In the genomic region with DNA sequence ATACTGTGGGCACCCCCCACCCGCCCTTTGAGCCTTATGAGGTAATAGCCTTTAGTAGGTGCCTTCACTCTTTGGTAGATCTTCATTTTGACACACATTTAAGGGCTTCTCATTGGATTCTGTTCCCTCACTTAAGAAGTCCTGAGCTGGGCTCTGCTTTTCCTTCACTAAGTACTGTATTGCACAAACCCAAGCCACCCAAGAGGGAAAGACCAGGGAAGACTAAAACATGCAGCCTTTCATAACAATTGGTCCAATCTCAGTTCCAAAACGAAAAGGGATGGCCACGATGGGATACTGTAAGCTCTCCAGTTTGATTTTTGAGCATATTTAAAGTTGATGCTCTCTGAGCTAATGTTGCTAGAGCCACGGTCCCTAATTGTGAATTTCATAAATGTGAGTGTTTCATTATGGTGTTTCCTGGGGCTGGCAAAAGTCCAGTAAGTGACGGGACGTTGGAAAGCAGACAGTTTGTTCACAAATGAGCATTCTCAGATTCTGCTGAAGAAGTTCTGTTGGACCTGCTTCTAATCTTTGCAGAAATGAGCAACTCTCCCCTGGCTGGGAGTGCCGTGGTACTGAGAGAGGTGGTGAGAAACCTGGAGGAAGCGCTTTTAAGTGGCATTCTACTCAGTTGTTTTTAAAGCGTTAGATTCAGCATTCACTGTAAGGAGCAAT, we compare ENCODE assay signal across 18 cellular contexts. TPM values are rescaled to one million over a fixed set of nuclear protein-coding genes. Genes with fewer than 3 reads are reported as not detected.
DNase-seq lines count a peak whose midpoint lies in the region; ATAC-seq, FAIRE-seq and TF ChIP-seq lines count a peak whose summit lies in the region.
"Had no signal": no experiment of that assay in that cellular context is flagged by ENCODE, and none has a peak within 500 bp of the region (broad histone marks: within the 10 kb centered on the region; RNA-seq: fewer than 3 reads in every experiment).

No MANE protein-coding gene starts in this region.

- H3K9me3 Mint-ChIP-seq in astrocyte (ENCODE audit: unreplicated experiment) (no peaks in the 10 kb centered on the region), neural progenitor cell (no peaks in the 10 kb centered on the region)

- H3K9me3 ChIP-seq in astrocyte (ENCODE audit: insufficient read depth, low read depth, low read length) (no peaks in the 10 kb centered on the region), neural progenitor cell (ENCODE audit: low read depth) (no peaks in the 10 kb centered on the region)
- H3K9me3 ChIP-seq: testis had no signal

- peak overlapping the region; percentile 38 for H3K4me2 ChIP-seq in astrocyte (ENCODE audit: low read length)
- no peak overlapping the region for H3K4me2 ChIP-seq in neural progenitor cell

- H3K4me1 ChIP-seq in astrocyte (ENCODE audit: insufficient read depth, low read length) (no peaks in the 10 kb centered on the region), neural progenitor cell (no peaks in the 10 kb centered on the region)

- H3K36me3 Mint-ChIP-seq in astrocyte (ENCODE audit: low read depth, unreplicated experiment) (no peaks in the 10 kb centered on the region), neural progenitor cell (no peaks in the 10 kb centered on the region)

- no peak overlapping the region for H3K4me3 ChIP-seq in astrocyte (ENCODE audit: insufficient read depth, low read depth, low read length)
- no peak overlapping the region for H3K4me3 ChIP-seq in fibroblast of mammary gland (ENCODE audit: control insufficient read depth, low read depth, low read length)
- H3K4me3 ChIP-seq in neural progenitor cell, result no peak overlapping the region
- H3K4me3 ChIP-seq: testis had no signal

- H3K79me2 ChIP-seq in astrocyte (ENCODE audit: insufficient read depth, low read length) (no peaks in the 10 kb centered on the region), neural progenitor cell (ENCODE audit: low read depth) (no peaks in the 10 kb centered on the region)

- H3K4me1 Mint-ChIP-seq in astrocyte (ENCODE audit: low read depth, unreplicated experiment) (no peaks in the 10 kb centered on the region), neural progenitor cell (peaks cover 23% of the 10 kb centered on the region)

- H3K27me3 ChIP-seq in astrocyte (ENCODE audit: insufficient read depth, low read length) (no peaks in the 10 kb centered on the region), neural progenitor cell (peaks cover 4% of the 10 kb centered on the region)
- H3K27me3 ChIP-seq: testis had no signal

- H3K9ac ChIP-seq in astrocyte (ENCODE audit: low read length) (no peak overlapping the region), neural progenitor cell (no peak overlapping the region)

- ATAC-seq in GM18498 (IDR thresholded peaks at IDR 0.05; ENCODE audit: unreplicated experiment) (no peak), HG03442 (IDR thresholded peaks at IDR 0.05; ENCODE audit: unreplicated experiment) (no peak)

- TF ChIP-seq CTCF in astrocyte (IDR thresholded peaks at IDR 0.05; ENCODE audit: insufficient read depth, low read depth, low read length), result no peak
- no peak for TF ChIP-seq CTCF in fibroblast of mammary gland (conservative IDR thresholded peaks at IDR 0.05; ENCODE audit: control insufficient read depth, insufficient read depth, low read depth, low read length)
- no peak for TF ChIP-seq CTCF in neural progenitor cell (IDR thresholded peaks at IDR 0.05)

- H2AFZ ChIP-seq in astrocyte (ENCODE audit: low read depth, low read length), result peak overlapping the region; percentile 43
- H2AFZ ChIP-seq in neural progenitor cell (replicated peaks), result no peak overlapping the region

- H3F3A ChIP-seq in neural progenitor cell (ENCODE audit: low read depth), result no peaks in the 10 kb centered on the region

- no peak overlapping the region for H3K4me3 Mint-ChIP-seq in astrocyte (ENCODE audit: unreplicated experiment)
- no peak overlapping the region for H3K4me3 Mint-ChIP-seq in neural progenitor cell
- H3K4me3 Mint-ChIP-seq: B cell had no signal

- FAIRE-seq in astrocyte (lab: Jason Lieb, UNC), result no peak
- FAIRE-seq: colon, endometrium, H1 had no signal

- H3K36me3 ChIP-seq in astrocyte (ENCODE audit: insufficient read depth, low read length) (no peaks in the 10 kb centered on the region), neural progenitor cell (no peaks in the 10 kb centered on the region)

- H3K27me3 Mint-ChIP-seq in astrocyte (ENCODE audit: low read depth, unreplicated experiment) (peaks cover 11% of the 10 kb centered on the region), neural progenitor cell (ENCODE audit: insufficient read depth, low read depth) (no peaks in the 10 kb centered on the region)
- H3K27me3 Mint-ChIP-seq: B cell had no signal

- no peak overlapping the region for H3K27ac ChIP-seq in astrocyte (ENCODE audit: low read depth, low read length)
- no peak overlapping the region for H3K27ac ChIP-seq in neural progenitor cell
- H3K27ac ChIP-seq: testis had no signal

- no peak for DNase-seq in astrocyte (ENCODE audit: low read depth)
- DNase-seq in fibroblast of mammary gland (ENCODE audit: low read depth), result peak; percentile 37
- no peak for DNase-seq in neural progenitor cell (ENCODE audit: low spot score)
- no peak for DNase-seq in NCI-H510A treated with DMSO at 0.1 percent for 48 hours (lab: John Stamatoyannopoulos, UW)
- DNase-seq in OCI-M2 (lab: John Stamatoyannopoulos, UW; ENCODE audit: unreplicated experiment), result no peak
- DNase-seq: activated gamma-delta T cell treated with Interleukin-2 at 50 U/mL for 16 hours, COR-L47, foreskin melanocyte, Karpas-422, NCI-H2029 treated with DMSO at 0.1 percent for 48 hours, T-helper 1 cell, testis had no signal

- H3K27ac Mint-ChIP-seq in astrocyte (ENCODE audit: unreplicated experiment), result no peak overlapping the region
- peak overlapping the region; percentile 89 for H3K27ac Mint-ChIP-seq in neural progenitor cell
- H3K27ac Mint-ChIP-seq: B cell had no signal

- no peaks in the 10 kb centered on the region for H4K20me1 ChIP-seq in astrocyte (ENCODE audit: insufficient read depth, low read length)
- H4K20me1 ChIP-seq in neural progenitor cell (ENCODE audit: low read depth), result no peaks in the 10 kb centered on the region

RNA-seq across cellular contexts. Expression of a gene that starts 9.4 kb away (rescaled TPM):
- total RNA-seq in astrocyte, result 6.3 and 11.2 TPM in 2 replicates
- total RNA-seq in neural progenitor cell (ENCODE audit: low replicate concordance), result 0.50 and 0.84 TPM in 2 replicates
